ENCODE assay signal across 1 cellular context in the genomic region with DNA sequence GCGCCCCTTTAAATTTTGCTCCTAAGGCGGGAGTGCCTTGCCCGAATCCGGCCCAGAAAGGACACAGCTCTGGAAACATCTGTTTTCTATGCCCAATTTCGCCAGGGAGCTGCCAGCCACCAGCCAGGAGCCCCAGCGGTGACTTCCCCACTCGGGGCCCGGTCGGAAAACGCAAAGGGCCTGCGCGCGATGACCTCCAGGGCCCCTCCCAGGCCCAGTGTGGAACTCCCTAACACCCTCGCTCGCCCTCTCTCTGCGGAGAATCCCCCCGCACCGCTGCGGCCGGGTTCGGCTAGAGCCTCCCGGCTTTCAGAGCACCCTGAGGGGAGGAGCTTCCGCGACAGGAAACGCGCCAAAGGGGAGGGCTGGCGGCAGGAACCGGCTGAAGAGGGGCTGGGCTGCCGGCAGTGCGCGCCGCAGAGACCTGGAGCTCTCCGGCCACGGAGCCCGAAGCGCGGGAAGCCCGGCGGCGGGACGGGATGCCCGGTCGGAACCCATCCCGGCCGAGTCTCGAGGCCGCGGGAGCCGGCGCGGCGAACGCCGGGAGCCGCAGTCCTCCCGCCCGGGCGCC.
TF ChIP-seq lines count a peak whose summit lies in the region.

No MANE protein-coding gene starts in this region.

TF ChIP-seq in K562, 482 proteins besides CTCF, POLR2A, EP300 and RAD21 (continued from another document):
- TF ChIP-seq, protein P1, sequence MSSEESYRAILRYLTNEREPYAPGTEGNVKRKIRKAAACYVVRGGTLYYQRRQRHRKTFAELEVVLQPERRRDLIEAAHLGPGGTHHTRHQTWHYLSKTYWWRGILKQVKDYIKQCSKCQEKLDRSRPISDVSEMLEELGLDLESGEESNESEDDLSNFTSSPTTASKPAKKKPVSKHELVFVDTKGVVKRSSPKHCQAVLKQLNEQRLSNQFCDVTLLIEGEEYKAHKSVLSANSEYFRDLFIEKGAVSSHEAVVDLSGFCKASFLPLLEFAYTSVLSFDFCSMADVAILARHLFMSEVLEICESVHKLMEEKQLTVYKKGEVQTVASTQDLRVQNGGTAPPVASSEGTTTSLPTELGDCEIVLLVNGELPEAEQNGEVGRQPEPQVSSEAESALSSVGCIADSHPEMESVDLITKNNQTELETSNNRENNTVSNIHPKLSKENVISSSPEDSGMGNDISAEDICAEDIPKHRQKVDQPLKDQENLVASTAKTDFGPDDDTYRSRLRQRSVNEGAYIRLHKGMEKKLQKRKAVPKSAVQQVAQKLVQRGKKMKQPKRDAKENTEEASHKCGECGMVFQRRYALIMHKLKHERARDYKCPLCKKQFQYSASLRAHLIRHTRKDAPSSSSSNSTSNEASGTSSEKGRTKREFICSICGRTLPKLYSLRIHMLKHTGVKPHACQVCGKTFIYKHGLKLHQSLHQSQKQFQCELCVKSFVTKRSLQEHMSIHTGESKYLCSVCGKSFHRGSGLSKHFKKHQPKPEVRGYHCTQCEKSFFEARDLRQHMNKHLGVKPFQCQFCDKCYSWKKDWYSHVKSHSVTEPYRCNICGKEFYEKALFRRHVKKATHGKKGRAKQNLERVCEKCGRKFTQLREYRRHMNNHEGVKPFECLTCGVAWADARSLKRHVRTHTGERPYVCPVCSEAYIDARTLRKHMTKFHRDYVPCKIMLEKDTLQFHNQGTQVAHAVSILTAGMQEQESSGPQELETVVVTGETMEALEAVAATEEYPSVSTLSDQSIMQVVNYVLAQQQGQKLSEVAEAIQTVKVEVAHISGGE (CRISPR knock-in tag; IDR thresholded peaks at IDR 0.05): peak in 1 of 3 experiments; percentile 74; a peak in 2 of 6 replicates
- peak; percentile 62; the same call in 1 of the 2 replicates for TF ChIP-seq ZNF212 (CRISPR knock-in tag; IDR thresholded peaks at IDR 0.05)
- no peak for TF ChIP-seq RHOXF2B (CRISPR knock-in tag; conservative IDR thresholded peaks at IDR 0.05)
- TF ChIP-seq GABPA (tag; conservative IDR thresholded peaks at IDR 0.05; ENCODE audit: low read depth): peak; percentile 89
- 0 out of 2 replicates have a peak, but pooled peaks have one; percentile 46 for TF ChIP-seq NFIC (IDR thresholded peaks at IDR 0.05)
- no peak for TF ChIP-seq TCF7 (IDR thresholded peaks at IDR 0.05; ENCODE audit: borderline replicate concordance)
- TF ChIP-seq ZFX (CRISPR knock-in tag; IDR thresholded peaks at IDR 0.05): peak; percentile 97
TF ChIP-seq in K562: peak in this region for 120.
